8 cellular contexts compared by ENCODE assay signal in the genomic region with DNA sequence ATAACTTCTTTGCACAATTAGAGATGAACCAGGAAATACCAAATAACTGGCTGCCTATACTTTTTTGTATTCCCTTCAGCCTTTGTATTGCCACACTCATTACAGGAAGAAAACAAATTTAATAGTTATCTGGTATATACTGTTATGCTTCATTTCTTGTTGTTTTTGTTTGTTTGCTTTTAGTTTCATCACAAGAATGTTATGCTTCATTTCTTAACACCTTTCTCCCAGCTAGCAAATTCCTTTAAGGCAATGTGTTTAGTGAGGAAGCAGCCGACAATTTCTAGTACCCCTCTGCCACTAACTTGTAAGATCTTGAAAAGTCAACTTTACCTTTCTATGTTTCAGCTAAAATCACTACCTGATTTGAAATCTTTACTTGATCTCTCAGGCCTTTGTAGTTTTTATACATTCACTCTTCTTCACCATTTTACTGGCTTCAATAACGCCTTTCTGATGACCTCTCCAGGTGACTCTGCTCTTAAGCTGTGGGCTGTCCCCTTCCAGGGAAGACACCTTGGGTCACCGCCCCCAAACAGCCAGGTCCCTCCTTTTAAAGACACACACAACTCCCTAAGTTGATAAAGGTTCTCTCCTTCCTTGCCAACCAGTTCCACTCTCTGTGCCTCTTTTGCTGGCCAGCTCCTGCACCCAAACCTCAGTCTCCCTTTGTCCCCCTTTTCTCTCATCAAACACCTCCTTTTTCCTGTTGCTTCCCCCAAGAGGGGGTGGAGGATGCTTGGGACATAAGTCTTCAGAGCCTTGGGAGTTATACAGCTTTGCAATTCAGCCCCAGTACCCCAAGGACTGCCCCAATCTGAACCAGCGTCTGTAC. TPM values are rescaled to one million over a fixed set of nuclear protein-coding genes. Genes with fewer than 3 reads are reported as not detected.
A peak's percentile ranks its signal among the peaks of the same experiment; 100 is the strongest.
DNase-seq lines count a peak whose midpoint lies in the region; ATAC-seq and TF ChIP-seq lines count a peak whose summit lies in the region.

No MANE protein-coding gene starts in this region.

- peak overlapping the region; percentile 94 for H3K27ac ChIP-seq in cingulate gyrus (ENCODE audit: low read depth, low read length)

- ATAC-seq in HG03097 (IDR thresholded peaks at IDR 0.05; ENCODE audit: low FRiP score, unreplicated experiment) (peak; percentile 42), left lobe of liver (peak; percentile 82)

- peak; percentile 71 for DNase-seq in NCI-H2227 (lab: John Stamatoyannopoulos, UW; ENCODE audit: unreplicated experiment)
- DNase-seq in activated CD4-positive, CD25-positive, alpha-beta regulatory T cell treated with anti-CD3 and anti-CD28 coated beads, Interleukin-2, amount 50 U/mL, for 72 hours, result peak; percentile 70
- peak; percentile 78 for DNase-seq in left lobe of liver (ENCODE audit: low spot score)
- peak; percentile 65 to 77 for DNase-seq in stimulated activated CD4-positive, alpha-beta T cell treated with anti-CD3 and anti-CD28 coated beads, Interleukin-4, amount 100 ng/mL, for 4 hours
- no peak for DNase-seq in OCI-M2 (lab: John Stamatoyannopoulos, UW; ENCODE audit: unreplicated experiment)

- peak overlapping the region; percentile 44 for H3K4me3 ChIP-seq in GM12875 (ENCODE audit: low read depth, low read length)

- TF ChIP-seq CTCF in GM12875 (IDR thresholded peaks at IDR 0.05; ENCODE audit: borderline replicate concordance, insufficient read depth, low read depth, low read length), result no peak

RNA-seq across cellular contexts. Expression of gene NCOA6, which starts 1.2 kb away (rescaled TPM):
- 9.4 TPM for total RNA-seq in left lobe of liver

RNA-seq across cellular contexts. Expression of gene GGT7, which starts 48.4 kb away (rescaled TPM):
- 9.9 TPM for total RNA-seq in left lobe of liver

RNA-seq across cellular contexts. Expression of gene ACSS2, which starts 52.2 kb away (rescaled TPM):
- 42.7 TPM for total RNA-seq in left lobe of liver
